Comparison of ENCODE assay signal across 15 cellular contexts in the genomic region with DNA sequence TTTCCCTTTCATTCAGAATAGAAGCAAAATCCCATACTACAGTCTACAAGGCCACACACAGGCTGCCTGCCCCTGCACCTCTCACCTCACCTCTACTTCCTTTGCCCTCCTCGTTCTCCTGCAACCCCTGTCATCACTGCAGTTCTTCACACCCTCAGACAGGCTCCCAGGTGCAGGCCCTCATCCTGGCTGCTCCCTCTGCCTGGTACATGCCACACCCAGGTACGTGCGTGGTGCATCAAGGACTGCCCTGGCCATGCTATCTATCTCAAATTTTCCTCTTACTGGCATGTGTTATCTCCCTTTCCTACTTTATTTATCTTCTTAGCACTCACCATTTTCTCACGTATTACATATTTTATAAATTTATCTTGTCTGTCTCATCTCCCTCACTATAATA. TPM values are rescaled to one million over a fixed set of nuclear protein-coding genes. Genes with fewer than 3 reads are reported as not detected.
DNase-seq lines count a peak whose midpoint lies in the region; ATAC-seq, FAIRE-seq and TF ChIP-seq lines count a peak whose summit lies in the region.
"Had no signal": no experiment of that assay in that cellular context is flagged by ENCODE, and none has a peak within 500 bp of the region (broad histone marks: within the 10 kb centered on the region; RNA-seq: fewer than 3 reads in every experiment).

No MANE protein-coding gene starts in this region.

- H3K4me3 Mint-ChIP-seq in activated CD8-positive, alpha-beta T cell treated with anti-CD3 and anti-CD28 coated beads, Interleukin-2, amount 10 ng/mL, durations not matched to agents 7 days and 5 days: no peak overlapping the region
- H3K4me3 Mint-ChIP-seq in activated CD8-positive, alpha-beta T cell treated with anti-CD3 and anti-CD28 coated beads for 36 hours: no peak overlapping the region
- H3K4me3 Mint-ChIP-seq: GM23338, IgD-negative memory B cell had no signal

- H2BK5ac ChIP-seq in mesenchymal stem cell (ENCODE audit: low read depth, low read length, poor library complexity, severe bottlenecking): no peak overlapping the region

- no peak for TF ChIP-seq POLR2A in HepG2 (IDR thresholded peaks at IDR 0.05; ENCODE audit: insufficient read depth in 1 of 2, low read depth in 2 of 2, low read length in 2 of 2)
- no peak for TF ChIP-seq POLR2A in right lobe of liver (IDR thresholded peaks at IDR 0.05)

- no peaks in the 10 kb centered on the region for H3K27me3 Mint-ChIP-seq in activated CD8-positive, alpha-beta T cell treated with anti-CD3 and anti-CD28 coated beads, Interleukin-2, amount 10 ng/mL, durations not matched to agents 7 days and 5 days (ENCODE audit: low read depth)
- H3K27me3 Mint-ChIP-seq in activated CD8-positive, alpha-beta T cell treated with anti-CD3 and anti-CD28 coated beads for 36 hours: no peaks in the 10 kb centered on the region
- H3K27me3 Mint-ChIP-seq: IgD-negative memory B cell had no signal

- no peak for TF ChIP-seq CTCF in activated CD8-positive, alpha-beta T cell treated with anti-CD3 and anti-CD28 coated beads for 36 hours (IDR thresholded peaks at IDR 0.05)
- TF ChIP-seq CTCF in HepG2 (CRISPR knock-in tag; IDR thresholded peaks at IDR 0.05): no peak
- TF ChIP-seq CTCF in right lobe of liver (IDR thresholded peaks at IDR 0.05): no peak

- peak overlapping the region; percentile 4 for H4K91ac ChIP-seq in mesenchymal stem cell (ENCODE audit: low read length)

- no peaks in the 10 kb centered on the region for H4K20me1 ChIP-seq in HepG2 (ENCODE audit: insufficient read depth, low read length)

- H3K9me3 Mint-ChIP-seq in activated CD8-positive, alpha-beta T cell treated with anti-CD3 and anti-CD28 coated beads, Interleukin-2, amount 10 ng/mL, durations not matched to agents 7 days and 5 days (ENCODE audit: insufficient read depth): no peaks in the 10 kb centered on the region
- H3K9me3 Mint-ChIP-seq in activated CD8-positive, alpha-beta T cell treated with anti-CD3 and anti-CD28 coated beads for 36 hours: peaks cover 3% of the 10 kb centered on the region
- H3K9me3 Mint-ChIP-seq: GM23338 had no signal

- H3K4me1 ChIP-seq in HepG2 (ENCODE audit: insufficient read depth, low read length) (peaks cover 23% of the 10 kb centered on the region), right lobe of liver (peaks cover 0 to 4% (median 2%) of the 10 kb centered on the region in 4 donors), mesenchymal stem cell (ENCODE audit: control insufficient read depth, insufficient read depth, low read depth, low read length) (no peaks in the 10 kb centered on the region)

- no peak overlapping the region for H3K14ac ChIP-seq in mesenchymal stem cell (ENCODE audit: low read length in 2 of 2)

- TF ChIP-seq EP300 in HepG2 (IDR thresholded peaks at IDR 0.05; ENCODE audit: low read depth in 2 of 2, low read length in 2 of 2) (no peak), HepG2 (CRISPR knock-in tag; IDR thresholded peaks at IDR 0.05; ENCODE audit: borderline replicate concordance) (no peak)

- intact Hi-C loops in activated CD8-positive, alpha-beta T cell treated with anti-CD3 and anti-CD28 coated beads for 36 hours (cut with micrococcal nuclease): no loop called here
- intact Hi-C loops in HepG2 (cut with micrococcal nuclease; ENCODE audit: unreplicated experiment) (no loop called here), right lobe of liver (cut with DNase I) (no loop called here)

- H3K9me3 ChIP-seq in HepG2 (ENCODE audit: low read length) (no peaks in the 10 kb centered on the region), right lobe of liver (no peaks in the 10 kb centered on the region), mesenchymal stem cell (ENCODE audit: control insufficient read depth, low read length) (no peaks in the 10 kb centered on the region)

- CTCF ChIA-PET in activated CD8-positive, alpha-beta T cell treated with anti-CD3 and anti-CD28 coated beads, Interleukin-2, amount 10 ng/mL, durations not matched to agents 7 days and 5 days (lab: Charles Lee): no interaction called here
- CTCF ChIA-PET in activated CD8-positive, alpha-beta T cell treated with anti-CD3 and anti-CD28 coated beads for 36 hours (lab: Charles Lee): interaction anchor here (1.1 kb wide), 1 partner anchor 71 kb away, joined by 3 read pairs; no protein-coding TSS in a partner anchor
- CTCF ChIA-PET in HepG2 (lab: Yijun Ruan, JAX; ENCODE audit: low intra/inter-chr PET ratio, low total read pairs): no interaction called here

- H3K9ac ChIP-seq in HepG2 (ENCODE audit: insufficient read depth, low read depth, low read length) (no peak overlapping the region), mesenchymal stem cell (ENCODE audit: low read length) (no peak overlapping the region)

- DNase-seq in activated CD8-positive, alpha-beta T cell treated with anti-CD3 and anti-CD28 coated beads, Interleukin-2, amount 10 ng/mL, durations not matched to agents 7 days and 5 days: no peak
- DNase-seq in activated CD8-positive, alpha-beta T cell treated with anti-CD3 and anti-CD28 coated beads for 36 hours: no peak
- DNase-seq in HepG2 (ENCODE audit: low spot score): no peak
- no peak for DNase-seq in right lobe of liver
- DNase-seq in mesenchymal stem cell: no peak
- DNase-seq in T-helper 2 cell: no peak
- DNase-seq: DMS79, H7 had no signal

- no TSS peak for BruUV-seq in HepG2 (replicated peaks; lab: Mats Ljungman, UMichigan)

- no peaks in the 10 kb centered on the region for H3K27me3 ChIP-seq in HepG2 (ENCODE audit: control insufficient read depth in 1 of 2, insufficient read depth in 2 of 2, low read length in 2 of 2)
- H3K27me3 ChIP-seq in right lobe of liver: no peaks in the 10 kb centered on the region
- no peaks in the 10 kb centered on the region for H3K27me3 ChIP-seq in mesenchymal stem cell (ENCODE audit: control insufficient read depth in 1 of 2, insufficient read depth in 1 of 2, low read length in 2 of 2)

- no peak overlapping the region for H2AFZ ChIP-seq in HepG2 (ENCODE audit: low read length)
- no peak overlapping the region for H2AFZ ChIP-seq in mesenchymal stem cell (ENCODE audit: low read depth, low read length)
- H2AFZ ChIP-seq: GM23338 had no signal

- no peak overlapping the region for H2AK5ac ChIP-seq in mesenchymal stem cell (ENCODE audit: low read length, severe bottlenecking)

- FAIRE-seq in HepG2 (lab: Jason Lieb, UNC): no peak
- FAIRE-seq: GM12878, GM18507 had no signal

- H3K4me2 ChIP-seq in HepG2 (ENCODE audit: low read depth, low read length) (no peak overlapping the region), mesenchymal stem cell (ENCODE audit: low read length, poor library complexity, severe bottlenecking) (no peak overlapping the region)
- H3K4me2 ChIP-seq: GM23338 had no signal

- no peaks in the 10 kb centered on the region for H3K79me2 ChIP-seq in HepG2 (ENCODE audit: insufficient read depth, low read length)

- H3K27ac ChIP-seq in HepG2 (ENCODE audit: extremely low read length, insufficient read depth, low read length) (no peak overlapping the region), right lobe of liver (no peak overlapping the region), mesenchymal stem cell (ENCODE audit: low read length, poor library complexity, severe bottlenecking) (no peak overlapping the region)
- H3K27ac ChIP-seq: 22Rv1 had no signal

- no peak for TF ChIP-seq RAD21 in HepG2 (CRISPR knock-in tag; IDR thresholded peaks at IDR 0.05)

- no peak overlapping the region for H3K18ac ChIP-seq in mesenchymal stem cell (ENCODE audit: low read depth in 1 of 2, low read length in 2 of 2)

- no peak overlapping the region for H3K23ac ChIP-seq in mesenchymal stem cell (ENCODE audit: low read length in 2 of 2)

- H4K8ac ChIP-seq in mesenchymal stem cell (ENCODE audit: low read length): no peak overlapping the region

- H3K36me3 Mint-ChIP-seq in activated CD8-positive, alpha-beta T cell treated with anti-CD3 and anti-CD28 coated beads, Interleukin-2, amount 10 ng/mL, durations not matched to agents 7 days and 5 days (ENCODE audit: low read depth): peaks cover 52% of the 10 kb centered on the region
- H3K36me3 Mint-ChIP-seq in activated CD8-positive, alpha-beta T cell treated with anti-CD3 and anti-CD28 coated beads for 36 hours (ENCODE audit: low read depth): peaks cover 35% of the 10 kb centered on the region

- POLR2A ChIA-PET in activated CD8-positive, alpha-beta T cell treated with anti-CD3 and anti-CD28 coated beads, Interleukin-2, amount 10 ng/mL, durations not matched to agents 7 days and 5 days (lab: Charles Lee): no interaction called here
- POLR2A ChIA-PET in activated CD8-positive, alpha-beta T cell treated with anti-CD3 and anti-CD28 coated beads for 36 hours (lab: Charles Lee): no interaction called here
- POLR2A ChIA-PET in HepG2 (lab: Yijun Ruan, JAX): no interaction called here

- no peak overlapping the region for H2BK12ac ChIP-seq in mesenchymal stem cell (ENCODE audit: low read length in 2 of 2)

- H3K4me1 Mint-ChIP-seq in activated CD8-positive, alpha-beta T cell treated with anti-CD3 and anti-CD28 coated beads, Interleukin-2, amount 10 ng/mL, durations not matched to agents 7 days and 5 days (ENCODE audit: low read depth): no peaks in the 10 kb centered on the region
- H3K4me1 Mint-ChIP-seq in activated CD8-positive, alpha-beta T cell treated with anti-CD3 and anti-CD28 coated beads for 36 hours (ENCODE audit: low read depth): no peaks in the 10 kb centered on the region
- H3K4me1 Mint-ChIP-seq: GM23338, IgD-negative memory B cell had no signal

- H2BK15ac ChIP-seq in mesenchymal stem cell (ENCODE audit: low read depth, poor library complexity, severe bottlenecking): no peak overlapping the region

- H2BK120ac ChIP-seq in mesenchymal stem cell (ENCODE audit: low read depth, low read length): no peak overlapping the region

- no peak overlapping the region for H3K4ac ChIP-seq in mesenchymal stem cell (ENCODE audit: low read depth in 1 of 2, low read length in 2 of 2)

- H3K4me3 ChIP-seq in HepG2 (replicated peaks in 1 of 3; ENCODE audit: insufficient read depth in 1 of 3, low read depth in 2 of 3, low read length in 3 of 3): no peak overlapping the region
- no peak overlapping the region for H3K4me3 ChIP-seq in right lobe of liver
- H3K4me3 ChIP-seq in mesenchymal stem cell (ENCODE audit: insufficient read depth in 1 of 2, low read depth in 1 of 2, low read length in 2 of 2): no peak overlapping the region
- H3K4me3 ChIP-seq: GM12878, GM23338 had no signal

- 96% methylated on average over 4 of the region's 4 CpGs for WGBS in HepG2 (ENCODE audit: low lambda C conversion rate)
- WGBS in right lobe of liver (ENCODE audit: insufficient coverage, low coverage, low lambda C conversion rate, missing lambda C conversion rate): 79% methylated on average over 4 of the region's 4 CpGs
- WGBS in mesenchymal stem cell: 97% methylated on average over 4 of the region's 4 CpGs

- no peak for ATAC-seq in activated CD8-positive, alpha-beta T cell treated with anti-CD3 and anti-CD28 coated beads, Interleukin-2, amount 10 ng/mL, durations not matched to agents 7 days and 5 days
- no peak for ATAC-seq in activated CD8-positive, alpha-beta T cell treated with anti-CD3 and anti-CD28 coated beads for 36 hours
- ATAC-seq in HepG2: no peak
- no peak for ATAC-seq in right lobe of liver
- ATAC-seq in HG03432 (IDR thresholded peaks at IDR 0.05; ENCODE audit: unreplicated experiment): no peak
- ATAC-seq in GM18873 (IDR thresholded peaks at IDR 0.05; ENCODE audit: low FRiP score, unreplicated experiment): no peak
- ATAC-seq: GM12878, GM23338 had no signal

- H3K36me3 ChIP-seq in HepG2 (replicated peaks in 1 of 2; ENCODE audit: control insufficient read depth in 1 of 2, insufficient read depth in 2 of 2, low read length in 2 of 2): peaks cover 8 to 44% of the 10 kb centered on the region in 2 experiments
- peaks cover 0 to 11% (median 5%) of the 10 kb centered on the region in 4 donors for H3K36me3 ChIP-seq in right lobe of liver
- H3K36me3 ChIP-seq in mesenchymal stem cell (ENCODE audit: control insufficient read depth in 1 of 2, insufficient read depth in 2 of 2, low read depth in 1 of 2, low read length in 2 of 2): peaks cover 9 to 34% of the 10 kb centered on the region in 2 experiments

- H3K27ac Mint-ChIP-seq in activated CD8-positive, alpha-beta T cell treated with anti-CD3 and anti-CD28 coated beads, Interleukin-2, amount 10 ng/mL, durations not matched to agents 7 days and 5 days: peak overlapping the region; percentile 5
- no peak overlapping the region for H3K27ac Mint-ChIP-seq in activated CD8-positive, alpha-beta T cell treated with anti-CD3 and anti-CD28 coated beads for 36 hours
- H3K27ac Mint-ChIP-seq: GM23338 had no signal

- peaks cover 12% of the 10 kb centered on the region for H3K79me1 ChIP-seq in mesenchymal stem cell (replicated peaks; ENCODE audit: low read length, poor library complexity, severe bottlenecking)

- in situ Hi-C loops in HepG2 (cut with HindIII; ENCODE audit: extremely low pct_ligation_motif_present, low pct_unique_long_range_greater_than_20kb): no loop called here

RNA-seq across cellular contexts. Expression of a gene that starts 24.3 kb away (rescaled TPM):
- 10 to 100 TPM; 46.2 to 54.0 TPM for total RNA-seq in activated CD8-positive, alpha-beta T cell treated with anti-CD3 and anti-CD28 coated beads, Interleukin-2, amount 10 ng/mL, durations not matched to agents 7 days and 5 days
- 10 to 100 TPM; 36.7 to 37.6 TPM for total RNA-seq in activated CD8-positive, alpha-beta T cell treated with anti-CD3 and anti-CD28 coated beads for 36 hours
- 94.4 and 116 TPM in 2 replicates for total RNA-seq in HepG2 (2016; rRNA removed; fragmentation: Illumina TruSeq; extraction: Trizol)
- total RNA-seq in HepG2 (2016; cell fraction: cytosol; rRNA removed; fragmentation: Illumina TruSeq; extraction: Trizol; ENCODE audit: low read depth): 60.4 and 62.2 TPM in 2 replicates
- total RNA-seq in HepG2 (2016; cell fraction: insoluble cytoplasmic fraction; rRNA removed; fragmentation: Illumina TruSeq; extraction: Trizol): 97.5 and 107 TPM in 2 replicates
- 107 and 119 TPM in 2 replicates for total RNA-seq in HepG2 (2016; cell fraction: membrane; rRNA removed; fragmentation: Illumina TruSeq; extraction: Trizol)
- total RNA-seq in HepG2 (2016; cell fraction: nucleus; rRNA removed; fragmentation: Illumina TruSeq; extraction: Trizol): 83.7 and 117 TPM in 2 replicates
- polyA plus RNA-seq in HepG2 (2011; rRNA removed): 92.4 and 142 TPM in 2 replicates
- polyA plus RNA-seq in HepG2 (2011; cell fraction: cytosol; rRNA removed): 69.7 and 91.0 TPM in 2 replicates
- polyA plus RNA-seq in HepG2 (2011; cell fraction: nucleus; rRNA removed): 57.6 and 67.7 TPM in 2 replicates
- 42.4 and 42.9 TPM in 2 replicates for polyA plus RNA-seq in HepG2 (2012)
- polyA plus RNA-seq in HepG2 (2016; cell fraction: cytosol; fragmentation: Illumina TruSeq; extraction: Trizol; ENCODE audit: low read depth): 50.6 and 52.5 TPM in 2 replicates
- 80.7 TPM in 2 replicates for polyA plus RNA-seq in HepG2 (2016; cell fraction: insoluble cytoplasmic fraction; fragmentation: Illumina TruSeq; extraction: Trizol; ENCODE audit: low read depth)
- polyA plus RNA-seq in HepG2 (2016; cell fraction: membrane; fragmentation: Illumina TruSeq; extraction: Trizol; ENCODE audit: low read depth): 85.7 and 89.6 TPM in 2 replicates
- polyA plus RNA-seq in HepG2 (2016; cell fraction: nucleus; fragmentation: Illumina TruSeq; extraction: Trizol; ENCODE audit: insufficient read depth, low read depth): 126 and 139 TPM in 2 replicates
- polyA minus RNA-seq in HepG2 (2011; rRNA and poly(A)+ RNA removed; ENCODE audit: low replicate concordance): 371 and 424 TPM in 2 replicates
- 81.5 and 87.6 TPM in 2 replicates for polyA minus RNA-seq in HepG2 (2011; cell fraction: cytosol; rRNA and poly(A)+ RNA removed)
- 59.6 and 73.8 TPM in 2 replicates for polyA minus RNA-seq in HepG2 (2011; cell fraction: nucleus; rRNA and poly(A)+ RNA removed)
- 10 to 100 TPM; 38.4 to 75.1 (median 62.8) TPM for total RNA-seq in right lobe of liver
- polyA plus RNA-seq in mesenchymal stem cell (2013, experiment 1 of 2): 51.4 TPM
- polyA plus RNA-seq in mesenchymal stem cell (2013, experiment 2 of 2): 54.8 TPM

RNA-seq across cellular contexts. Expression of a gene that starts 32.5 kb away (rescaled TPM):
- 10 to 100 TPM; 43.3 to 45.7 TPM for total RNA-seq in activated CD8-positive, alpha-beta T cell treated with anti-CD3 and anti-CD28 coated beads, Interleukin-2, amount 10 ng/mL, durations not matched to agents 7 days and 5 days
- total RNA-seq in activated CD8-positive, alpha-beta T cell treated with anti-CD3 and anti-CD28 coated beads for 36 hours: 10 to 100 TPM; 30.4 to 30.6 TPM
- 34.1 and 56.0 TPM in 2 replicates for total RNA-seq in HepG2 (2016; rRNA removed; fragmentation: Illumina TruSeq; extraction: Trizol)
- 9.5 and 9.8 TPM in 2 replicates for total RNA-seq in HepG2 (2016; cell fraction: cytosol; rRNA removed; fragmentation: Illumina TruSeq; extraction: Trizol; ENCODE audit: low read depth)
- total RNA-seq in HepG2 (2016; cell fraction: insoluble cytoplasmic fraction; rRNA removed; fragmentation: Illumina TruSeq; extraction: Trizol): 33.2 and 54.7 TPM in 2 replicates
- 17.7 and 22.0 TPM in 2 replicates for total RNA-seq in HepG2 (2016; cell fraction: membrane; rRNA removed; fragmentation: Illumina TruSeq; extraction: Trizol)
- total RNA-seq in HepG2 (2016; cell fraction: nucleus; rRNA removed; fragmentation: Illumina TruSeq; extraction: Trizol): 27.3 and 28.4 TPM in 2 replicates
- 19.2 and 19.4 TPM in 2 replicates for polyA plus RNA-seq in HepG2 (2011; rRNA removed)
- 9.1 and 13.2 TPM in 2 replicates for polyA plus RNA-seq in HepG2 (2011; cell fraction: cytosol; rRNA removed)
- 5.1 and 9.1 TPM in 2 replicates for polyA plus RNA-seq in HepG2 (2011; cell fraction: nucleus; rRNA removed)
- polyA plus RNA-seq in HepG2 (2012): 19.9 and 21.5 TPM in 2 replicates
- polyA plus RNA-seq in HepG2 (2016; cell fraction: cytosol; fragmentation: Illumina TruSeq; extraction: Trizol; ENCODE audit: low read depth): 5.8 and 7.0 TPM in 2 replicates
- 44.5 and 48.7 TPM in 2 replicates for polyA plus RNA-seq in HepG2 (2016; cell fraction: insoluble cytoplasmic fraction; fragmentation: Illumina TruSeq; extraction: Trizol; ENCODE audit: low read depth)
- 13.2 and 14.0 TPM in 2 replicates for polyA plus RNA-seq in HepG2 (2016; cell fraction: membrane; fragmentation: Illumina TruSeq; extraction: Trizol; ENCODE audit: low read depth)
- polyA plus RNA-seq in HepG2 (2016; cell fraction: nucleus; fragmentation: Illumina TruSeq; extraction: Trizol; ENCODE audit: insufficient read depth, low read depth): 17.9 and 18.9 TPM in 2 replicates
- polyA minus RNA-seq in HepG2 (2011; rRNA and poly(A)+ RNA removed; ENCODE audit: low replicate concordance): 33.8 and 105 TPM in 2 replicates
- 24.2 and 29.0 TPM in 2 replicates for polyA minus RNA-seq in HepG2 (2011; cell fraction: cytosol; rRNA and poly(A)+ RNA removed)
- 38.4 and 40.3 TPM in 2 replicates for polyA minus RNA-seq in HepG2 (2011; cell fraction: nucleus; rRNA and poly(A)+ RNA removed)
- 10 to 100 TPM; 14.7 to 26.8 (median 20.6) TPM for total RNA-seq in right lobe of liver
- 29.9 TPM for polyA plus RNA-seq in mesenchymal stem cell (2013, experiment 1 of 2)
- 31.4 TPM for polyA plus RNA-seq in mesenchymal stem cell (2013, experiment 2 of 2)

RNA-seq across cellular contexts. Expression of a gene that starts 51.6 kb away (rescaled TPM):
- total RNA-seq in activated CD8-positive, alpha-beta T cell treated with anti-CD3 and anti-CD28 coated beads, Interleukin-2, amount 10 ng/mL, durations not matched to agents 7 days and 5 days: 10 to 100 TPM; 87.4 to 96.6 TPM
- 10 to 100 TPM; 72.4 to 75.1 TPM for total RNA-seq in activated CD8-positive, alpha-beta T cell treated with anti-CD3 and anti-CD28 coated beads for 36 hours
- total RNA-seq in HepG2 (2016; rRNA removed; fragmentation: Illumina TruSeq; extraction: Trizol) (38.1 and 47.3 TPM in 2 replicates), right lobe of liver (10 to 100 TPM; 13.3 to 29.6 (median 20.1) TPM)
- 74.9 and 87.6 TPM in 2 replicates for total RNA-seq in HepG2 (2016; cell fraction: cytosol; rRNA removed; fragmentation: Illumina TruSeq; extraction: Trizol; ENCODE audit: low read depth)
- total RNA-seq in HepG2 (2016; cell fraction: insoluble cytoplasmic fraction; rRNA removed; fragmentation: Illumina TruSeq; extraction: Trizol): 40.6 and 49.8 TPM in 2 replicates
- 69.6 and 77.6 TPM in 2 replicates for total RNA-seq in HepG2 (2016; cell fraction: membrane; rRNA removed; fragmentation: Illumina TruSeq; extraction: Trizol)
- 22.8 and 26.2 TPM in 2 replicates for total RNA-seq in HepG2 (2016; cell fraction: nucleus; rRNA removed; fragmentation: Illumina TruSeq; extraction: Trizol)
- 16.7 and 18.3 TPM in 2 replicates for polyA plus RNA-seq in HepG2 (2011; rRNA removed)
- polyA plus RNA-seq in HepG2 (2011; cell fraction: cytosol; rRNA removed): 12.5 and 15.9 TPM in 2 replicates
- polyA plus RNA-seq in HepG2 (2011; cell fraction: nucleus; rRNA removed): 13.7 and 17.5 TPM in 2 replicates
- polyA plus RNA-seq in HepG2 (2012): 24.1 and 27.9 TPM in 2 replicates
- 93.1 and 127 TPM in 2 replicates for polyA plus RNA-seq in HepG2 (2016; cell fraction: cytosol; fragmentation: Illumina TruSeq; extraction: Trizol; ENCODE audit: low read depth)
- 47.7 and 50.5 TPM in 2 replicates for polyA plus RNA-seq in HepG2 (2016; cell fraction: insoluble cytoplasmic fraction; fragmentation: Illumina TruSeq; extraction: Trizol; ENCODE audit: low read depth)
- polyA plus RNA-seq in HepG2 (2016; cell fraction: membrane; fragmentation: Illumina TruSeq; extraction: Trizol; ENCODE audit: low read depth): 64.2 and 76.0 TPM in 2 replicates
- 34.1 and 35.2 TPM in 2 replicates for polyA plus RNA-seq in HepG2 (2016; cell fraction: nucleus; fragmentation: Illumina TruSeq; extraction: Trizol; ENCODE audit: insufficient read depth, low read depth)
- 9.1 and 14.6 TPM in 2 replicates for polyA minus RNA-seq in HepG2 (2011; rRNA and poly(A)+ RNA removed; ENCODE audit: low replicate concordance)
- polyA minus RNA-seq in HepG2 (2011; cell fraction: cytosol; rRNA and poly(A)+ RNA removed): 16.0 and 17.1 TPM in 2 replicates
- 42.7 and 50.1 TPM in 2 replicates for polyA minus RNA-seq in HepG2 (2011; cell fraction: nucleus; rRNA and poly(A)+ RNA removed)
- 46.4 TPM for polyA plus RNA-seq in mesenchymal stem cell (2013, experiment 1 of 2)
- polyA plus RNA-seq in mesenchymal stem cell (2013, experiment 2 of 2): 43.1 TPM

RNA-seq across cellular contexts. Expression of a gene that starts 52.1 kb away (rescaled TPM):
- 10 to 100 TPM; 52.8 to 58.3 TPM for total RNA-seq in activated CD8-positive, alpha-beta T cell treated with anti-CD3 and anti-CD28 coated beads, Interleukin-2, amount 10 ng/mL, durations not matched to agents 7 days and 5 days
- 100 to 1,000 TPM; 102 to 115 TPM for total RNA-seq in activated CD8-positive, alpha-beta T cell treated with anti-CD3 and anti-CD28 coated beads for 36 hours
- total RNA-seq in HepG2 (2016; rRNA removed; fragmentation: Illumina TruSeq; extraction: Trizol) (43.7 and 62.3 TPM in 2 replicates), right lobe of liver (10 to 100 TPM in 2 of 6 experiments, 1 to 10 TPM in 4; 6.2 to 17.2 (median 9.1) TPM)
- 15.8 and 15.9 TPM in 2 replicates for total RNA-seq in HepG2 (2016; cell fraction: cytosol; rRNA removed; fragmentation: Illumina TruSeq; extraction: Trizol; ENCODE audit: low read depth)
- 47.2 and 64.6 TPM in 2 replicates for total RNA-seq in HepG2 (2016; cell fraction: insoluble cytoplasmic fraction; rRNA removed; fragmentation: Illumina TruSeq; extraction: Trizol)
- total RNA-seq in HepG2 (2016; cell fraction: membrane; rRNA removed; fragmentation: Illumina TruSeq; extraction: Trizol): 27.4 and 28.5 TPM in 2 replicates
- total RNA-seq in HepG2 (2016; cell fraction: nucleus; rRNA removed; fragmentation: Illumina TruSeq; extraction: Trizol): 28.7 and 30.6 TPM in 2 replicates
- 11.4 and 16.3 TPM in 2 replicates for polyA plus RNA-seq in HepG2 (2011; rRNA removed)
- 4.8 and 7.6 TPM in 2 replicates for polyA plus RNA-seq in HepG2 (2011; cell fraction: cytosol; rRNA removed)
- polyA plus RNA-seq in HepG2 (2011; cell fraction: nucleus; rRNA removed): 5.5 and 7.5 TPM in 2 replicates
- 20.3 and 21.4 TPM in 2 replicates for polyA plus RNA-seq in HepG2 (2012)
- polyA plus RNA-seq in HepG2 (2016; cell fraction: cytosol; fragmentation: Illumina TruSeq; extraction: Trizol; ENCODE audit: low read depth): 6.9 and 8.4 TPM in 2 replicates
- polyA plus RNA-seq in HepG2 (2016; cell fraction: insoluble cytoplasmic fraction; fragmentation: Illumina TruSeq; extraction: Trizol; ENCODE audit: low read depth): 56.6 and 67.3 TPM in 2 replicates
- polyA plus RNA-seq in HepG2 (2016; cell fraction: membrane; fragmentation: Illumina TruSeq; extraction: Trizol; ENCODE audit: low read depth): 19.7 and 20.4 TPM in 2 replicates
- polyA plus RNA-seq in HepG2 (2016; cell fraction: nucleus; fragmentation: Illumina TruSeq; extraction: Trizol; ENCODE audit: insufficient read depth, low read depth): 33.4 and 38.6 TPM in 2 replicates
- polyA minus RNA-seq in HepG2 (2011; rRNA and poly(A)+ RNA removed; ENCODE audit: low replicate concordance): 13.8 and 31.5 TPM in 2 replicates
- polyA minus RNA-seq in HepG2 (2011; cell fraction: cytosol; rRNA and poly(A)+ RNA removed): 21.8 and 31.2 TPM in 2 replicates
- polyA minus RNA-seq in HepG2 (2011; cell fraction: nucleus; rRNA and poly(A)+ RNA removed): 34.6 TPM in 2 replicates
- 14.2 TPM for polyA plus RNA-seq in mesenchymal stem cell (2013, experiment 1 of 2)
- 16.1 TPM for polyA plus RNA-seq in mesenchymal stem cell (2013, experiment 2 of 2)
